Comparison of ENCODE assay signal across 1 cellular context in the genomic region with DNA sequence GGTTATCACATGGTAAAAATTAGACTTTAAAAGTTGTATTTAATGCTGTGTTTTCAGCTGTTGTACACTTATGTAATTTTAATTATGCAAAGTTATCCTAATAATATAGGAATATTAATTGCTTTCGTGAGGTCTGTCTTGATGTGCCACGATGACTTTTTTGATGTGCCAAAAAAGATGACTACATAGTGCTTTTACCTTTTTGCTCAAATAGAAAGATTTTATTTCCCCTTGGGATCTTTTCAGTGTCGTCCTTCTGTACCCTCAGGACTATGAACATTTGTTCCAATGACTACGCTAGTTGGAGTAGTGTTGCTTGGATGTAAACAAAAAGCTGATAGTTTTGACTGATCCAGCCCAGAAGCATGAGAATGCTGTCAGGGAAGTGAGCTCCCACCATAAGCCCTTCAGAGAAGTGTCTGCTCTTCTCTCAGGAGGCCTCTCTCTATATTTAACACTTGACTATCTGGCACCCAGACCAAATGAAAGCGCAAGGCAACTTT.
TF ChIP-seq lines count a peak whose summit lies in the region.

No MANE protein-coding gene starts in this region.

TF ChIP-seq in HCT116, 20 proteins besides CTCF, POLR2A, EP300 and RAD21 (continued from another document):
- TF ChIP-seq REST (IDR thresholded peaks at IDR 0.05; ENCODE audit: low read depth) (no peak), TCF7L2 (IDR thresholded peaks at IDR 0.05; ENCODE audit: borderline replicate concordance, extremely low read depth, insufficient read depth, insufficient read length) (no peak), SIN3A (IDR thresholded peaks at IDR 0.05; ENCODE audit: low read depth) (no peak), JUND (IDR thresholded peaks at IDR 0.05) (no peak), EZH2phosphoT487 (IDR thresholded peaks at IDR 0.05; ENCODE audit: borderline replicate concordance) (no peak), SRF (IDR thresholded peaks at IDR 0.05; ENCODE audit: low read depth) (no peak), CEBPB (IDR thresholded peaks at IDR 0.05; ENCODE audit: low read depth) (no peak), FOSL1 (IDR thresholded peaks at IDR 0.05; ENCODE audit: low read depth) (no peak), ZFX (IDR thresholded peaks at IDR 0.05) (no peak), ATF3 (IDR thresholded peaks at IDR 0.05) (no peak), EZH2 (IDR thresholded peaks at IDR 0.05) (no peak), CBX3 (IDR thresholded peaks at IDR 0.05; ENCODE audit: low read depth) (no peak), EGR1 (IDR thresholded peaks at IDR 0.05; ENCODE audit: low read depth) (no peak), ZNF274 (IDR thresholded peaks at IDR 0.05; ENCODE audit: low read depth, low read length) (no peak)
- TF ChIP-seq, protein P1, sequence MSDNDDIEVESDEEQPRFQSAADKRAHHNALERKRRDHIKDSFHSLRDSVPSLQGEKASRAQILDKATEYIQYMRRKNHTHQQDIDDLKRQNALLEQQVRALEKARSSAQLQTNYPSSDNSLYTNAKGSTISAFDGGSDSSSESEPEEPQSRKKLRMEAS (IDR thresholded peaks at IDR 0.05) = no peak
